Comparison of ENCODE assay signal across 18 cellular contexts in genomic region chr12:3273409-3273853, GRCh38.
DNase-seq lines count a peak whose midpoint lies in the region; ATAC-seq, FAIRE-seq and TF ChIP-seq lines count a peak whose summit lies in the region.
"Had no signal": no experiment of that assay in that cellular context is flagged by ENCODE, and none has a peak within 500 bp of the region (broad histone marks: within the 10 kb centered on the region; RNA-seq: fewer than 3 reads in every experiment).

No MANE protein-coding gene starts in this region.

- peak overlapping the region; percentile 45 for H3K9ac ChIP-seq in astrocyte (ENCODE audit: low read length)

- no peaks in the 10 kb centered on the region for H3K36me3 ChIP-seq in astrocyte (ENCODE audit: insufficient read depth, low read length)

- in situ Hi-C loops in ACHN (cut with HindIII; ENCODE audit: low pct_ligation_motif_present, low pct_unique_long_range_greater_than_20kb, low sequenced_read_pairs): loop anchor here (10.0 kb wide), 1 partner anchor 199 kb away; the partner anchor contains the start of gene TSPAN9

- DNase-seq in ACHN (peak; percentile 73), HPDE6-E6E7 (ENCODE audit: extremely low spot score) (peak; percentile 37), astrocyte (ENCODE audit: low read depth) (peak; percentile 56), hepatic stellate cell (ENCODE audit: low spot score) (peak; percentile 86), hippocampal formation (lab: John Stamatoyannopoulos, UW) (no peak), omental fat pad (ENCODE audit: low spot score) (no peak)
- DNase-seq in effector CD8-positive, alpha-beta T cell (lab: John Stamatoyannopoulos, UW): no peak
- DNase-seq: activated CD4-positive, alpha-beta T cell treated with anti-CD3 and anti-CD28 coated beads, Interleukin-2, amount 10 ng/mL, durations not matched to agents 7 days and 5 days; activated effector memory CD4-positive, alpha-beta T cell treated with Interleukin-2 at 50 U/mL for 16 hours; DMS79; NCI-H1105; NCI-H510A treated with DMSO at 0.1 percent for 48 hours; nucleus accumbens had no signal

- peaks cover 7% of the 10 kb centered on the region for H3K4me1 Mint-ChIP-seq in astrocyte (ENCODE audit: low read depth, unreplicated experiment)
- H3K4me1 Mint-ChIP-seq: activated CD4-positive, alpha-beta T cell treated with anti-CD3 and anti-CD28 coated beads, Interleukin-2, amount 10 ng/mL, durations not matched to agents 7 days and 5 days; central memory CD8-positive, alpha-beta T cell had no signal

- H3K27ac ChIP-seq in astrocyte (ENCODE audit: low read depth, low read length): peak overlapping the region; percentile 56

- no peaks in the 10 kb centered on the region for H3K27me3 ChIP-seq in astrocyte (ENCODE audit: insufficient read depth, low read length)

- TF ChIP-seq CTCF in astrocyte (IDR thresholded peaks at IDR 0.05; ENCODE audit: insufficient read depth, low read depth, low read length): no peak
- no peak for TF ChIP-seq CTCF in omental fat pad (IDR thresholded peaks at IDR 0.05)

- H3K36me3 Mint-ChIP-seq in astrocyte (ENCODE audit: low read depth, unreplicated experiment): peaks cover 10% of the 10 kb centered on the region

- no peak overlapping the region for H3K4me3 Mint-ChIP-seq in astrocyte (ENCODE audit: unreplicated experiment)
- H3K4me3 Mint-ChIP-seq: activated CD4-positive, alpha-beta T cell treated with anti-CD3 and anti-CD28 coated beads, Interleukin-2, amount 10 ng/mL, durations not matched to agents 7 days and 5 days; central memory CD8-positive, alpha-beta T cell had no signal

- peaks cover 73% of the 10 kb centered on the region for H4K20me1 ChIP-seq in astrocyte (ENCODE audit: insufficient read depth, low read length)

- H3K9me3 ChIP-seq in astrocyte (ENCODE audit: insufficient read depth, low read depth, low read length): no peaks in the 10 kb centered on the region

- no peak overlapping the region for H2AFZ ChIP-seq in astrocyte (ENCODE audit: low read depth, low read length)

- H3K79me2 ChIP-seq in astrocyte (ENCODE audit: insufficient read depth, low read length): no peaks in the 10 kb centered on the region

- H3K27ac Mint-ChIP-seq in astrocyte (ENCODE audit: unreplicated experiment): no peak overlapping the region
- H3K27ac Mint-ChIP-seq: activated CD4-positive, alpha-beta T cell treated with anti-CD3 and anti-CD28 coated beads, Interleukin-2, amount 10 ng/mL, durations not matched to agents 7 days and 5 days had no signal

- no peak for FAIRE-seq in astrocyte (lab: Jason Lieb, UNC)
- FAIRE-seq: GM12891, RCC 7860 had no signal

- H3K4me1 ChIP-seq in astrocyte (ENCODE audit: insufficient read depth, low read length): peaks cover 31% of the 10 kb centered on the region

- H3K27me3 Mint-ChIP-seq in astrocyte (ENCODE audit: low read depth, unreplicated experiment): peaks cover 27% of the 10 kb centered on the region
- H3K27me3 Mint-ChIP-seq: activated CD4-positive, alpha-beta T cell treated with anti-CD3 and anti-CD28 coated beads, Interleukin-2, amount 10 ng/mL, durations not matched to agents 7 days and 5 days had no signal

- peak overlapping the region; percentile 45 for H3K4me2 ChIP-seq in astrocyte (ENCODE audit: low read length)

- ATAC-seq in omental fat pad (ENCODE audit: low FRiP score): no peak
- no peak for ATAC-seq in GM19395 (IDR thresholded peaks at IDR 0.05; ENCODE audit: unreplicated experiment)

- H3K9me3 Mint-ChIP-seq in astrocyte (ENCODE audit: unreplicated experiment): peaks cover under 1% of the 10 kb centered on the region
- H3K9me3 Mint-ChIP-seq: activated CD4-positive, alpha-beta T cell treated with anti-CD3 and anti-CD28 coated beads, Interleukin-2, amount 10 ng/mL, durations not matched to agents 7 days and 5 days; central memory CD8-positive, alpha-beta T cell had no signal

- H3K4me3 ChIP-seq in astrocyte (ENCODE audit: insufficient read depth, low read depth, low read length): no peak overlapping the region
- H3K4me3 ChIP-seq: lung had no signal

Comparison
In these comparisons a context has a peak if more than half of its experiments do, and no peak if none do; other contexts are left out.
1. DNase-seq: peak in ACHN (single experiment), HPDE6-E6E7 (single experiment), astrocyte (single experiment) and hepatic stellate cell (single experiment); none in effector CD8-positive, alpha-beta T cell (single experiment), hippocampal formation (0 of 2) and omental fat pad (single experiment).